Comparison of ENCODE assay signal across 15 cellular contexts in the genomic region with DNA sequence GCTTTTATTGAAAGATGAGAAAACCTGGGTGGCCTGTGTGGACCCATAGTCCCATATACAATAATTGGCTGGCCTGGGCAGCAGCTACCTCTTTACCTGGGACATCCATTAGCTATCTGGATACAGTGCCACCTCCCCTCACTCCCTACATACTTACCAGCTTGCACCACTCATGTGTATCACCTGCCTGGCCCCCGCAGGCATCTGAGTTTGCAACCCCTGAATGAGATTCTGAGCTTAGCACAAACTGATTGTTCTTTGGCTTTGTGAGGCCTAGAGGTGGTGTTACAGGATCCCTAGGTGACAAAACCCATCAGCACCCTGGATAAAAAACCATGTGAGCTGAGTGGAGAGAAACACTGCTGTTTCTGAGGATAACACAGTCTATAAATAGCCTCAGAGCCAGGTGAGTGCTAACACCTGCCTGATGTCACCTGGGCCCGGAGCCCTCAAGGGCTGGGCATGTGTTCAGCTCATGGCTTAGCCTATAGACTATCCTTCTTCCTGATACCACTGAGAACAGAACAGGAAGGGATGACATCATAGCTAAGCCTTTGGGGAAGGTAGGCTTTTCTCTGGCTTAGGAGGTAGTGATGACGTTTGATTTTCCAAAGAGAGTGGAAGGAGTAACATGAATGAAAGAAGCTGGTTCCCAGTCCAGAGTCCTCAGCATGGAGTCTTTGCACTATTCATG. TPM values are rescaled to one million over a fixed set of nuclear protein-coding genes. Genes with fewer than 3 reads are reported as not detected.
DNase-seq lines count a peak whose midpoint lies in the region; ATAC-seq and TF ChIP-seq lines count a peak whose summit lies in the region.
"Had no signal": no experiment of that assay in that cellular context is flagged by ENCODE, and none has a peak within 500 bp of the region (broad histone marks: within the 10 kb centered on the region; RNA-seq: fewer than 3 reads in every experiment).

No MANE protein-coding gene starts in this region.

- H3K27me3 Mint-ChIP-seq in type B pancreatic cell: no peaks in the 10 kb centered on the region

- ATAC-seq in Right ventricle myocardium superior (ENCODE audit: poor library complexity) (no peak), GM19455 (IDR thresholded peaks at IDR 0.05; ENCODE audit: unreplicated experiment) (no peak), HG02571 (IDR thresholded peaks at IDR 0.05; ENCODE audit: unreplicated experiment) (no peak)

- no peak overlapping the region for H3K4me3 Mint-ChIP-seq in type B pancreatic cell

- peaks cover 3% of the 10 kb centered on the region for H3K4me1 Mint-ChIP-seq in type B pancreatic cell (ENCODE audit: unreplicated experiment)

- TF ChIP-seq CTCF in cardiac muscle cell (IDR thresholded peaks at IDR 0.05; ENCODE audit: low read depth, low read length) (no peak), type B pancreatic cell (conservative IDR thresholded peaks at IDR 0.05) (no peak)

- intact Hi-C loops in Right ventricle myocardium superior (cut with DNase I): no loop called here

- peaks cover 48% of the 10 kb centered on the region for H3K4me1 ChIP-seq in cardiac muscle cell (ENCODE audit: low read depth)
- peaks cover 9 to 32% of the 10 kb centered on the region in 2 donors for H3K4me1 ChIP-seq in esophagus (ENCODE audit: control insufficient read depth in 2 of 2, insufficient read depth in 2 of 2, low read length in 1 of 2)

- 58 to 63% methylated on average over 3 of the region's 3 CpGs for WGBS in esophagus, 2 donors

- H3K36me3 Mint-ChIP-seq in type B pancreatic cell: no peaks in the 10 kb centered on the region

- DNase-seq in cardiac muscle cell (ENCODE audit: low read depth in 1 of 2, low spot score in 1 of 2) (no peak), Right ventricle myocardium superior (no peak), NCI-H345 (lab: John Stamatoyannopoulos, UW) (peak; percentile 93), type B pancreatic cell (ENCODE audit: extremely low spot score, unreplicated experiment) (peak; percentile 27), LoVo (ENCODE audit: low spot score) (no peak)
- DNase-seq: activated CD8-positive, alpha-beta memory T cell treated with anti-CD3 and anti-CD28 coated beads for 24 hours; cortex of kidney; EL; NCI-H2227 treated with DMSO at 0.1 percent for 48 hours; stimulated activated CD4-positive, alpha-beta T cell treated with anti-CD3 and anti-CD28 coated beads, Interleukin-2, amount 100 ng/mL, for 48 hours; stimulated activated naive CD4-positive, alpha-beta T cell treated with Interleukin-2 at 50 U/mL for 16 hours had no signal

- H3K27ac ChIP-seq in cardiac muscle cell: peak overlapping the region; percentile 5
- H3K27ac ChIP-seq in esophagus (ENCODE audit: low read depth in 2 of 2, low read length in 1 of 2): peak overlapping the region; percentile 43 to 78
- H3K27ac ChIP-seq: Peyer's patch had no signal

- H3K4me3 ChIP-seq in cardiac muscle cell: no peak overlapping the region
- H3K4me3 ChIP-seq in esophagus (ENCODE audit: low read depth in 1 of 2, low read length in 2 of 2): no peak overlapping the region
- H3K4me3 ChIP-seq: Peyer's patch had no signal

- H3K9me3 Mint-ChIP-seq in type B pancreatic cell: no peaks in the 10 kb centered on the region

- H3K36me3 ChIP-seq in cardiac muscle cell (no peaks in the 10 kb centered on the region), esophagus (ENCODE audit: control insufficient read depth in 2 of 2, insufficient read depth in 2 of 2, low read length in 1 of 2) (peaks cover 0 to 8% of the 10 kb centered on the region in 2 donors)

- H3K27me3 ChIP-seq in cardiac muscle cell (no peaks in the 10 kb centered on the region), esophagus (ENCODE audit: control insufficient read depth in 1 of 2, insufficient read depth in 2 of 2, low read length in 2 of 2) (no peaks in the 10 kb centered on the region)
- H3K27me3 ChIP-seq: Peyer's patch had no signal

- no peaks in the 10 kb centered on the region for H3K9me3 ChIP-seq in cardiac muscle cell (ENCODE audit: low read depth)
- no peaks in the 10 kb centered on the region for H3K9me3 ChIP-seq in esophagus (ENCODE audit: control insufficient read depth in 2 of 2, insufficient read depth in 1 of 2, low read depth in 1 of 2, low read length in 1 of 2)
- H3K9me3 ChIP-seq: Peyer's patch had no signal

- no peak overlapping the region for H3K27ac Mint-ChIP-seq in type B pancreatic cell

RNA-seq across cellular contexts. Expression of gene PPIF, which starts 2.6 kb away (rescaled TPM):
- total RNA-seq in cardiac muscle cell (86.6 and 101 TPM in 2 replicates), Right ventricle myocardium superior (146 TPM), type B pancreatic cell (ENCODE audit: low replicate concordance) (67.5 and 91.3 TPM in 2 replicates)
- polyA plus RNA-seq in cardiac muscle cell (125 and 143 TPM in 2 replicates), esophagus (10 to 100 TPM; 38.4 to 57.4 TPM)

Comparison
In these comparisons a context has a peak if more than half of its experiments do, and no peak if none do; other contexts are left out.
1. DNase-seq: peak in NCI-H345 (single experiment) and type B pancreatic cell (single experiment); none in cardiac muscle cell (0 of 2), Right ventricle myocardium superior (single experiment) and LoVo (single experiment).